In genomic region chr9:13330396-13331004, GRCh38 we compare ENCODE assay signal across 1 cellular context.
TF ChIP-seq lines count a peak whose summit lies in the region.

No MANE protein-coding gene starts in this region.

TF ChIP-seq in GM23338, 12 proteins besides CTCF, POLR2A, EP300 and RAD21 (continued from another document):
- TF ChIP-seq ZNF462 (CRISPR knock-in tag; IDR thresholded peaks at IDR 0.05) = no peak
- no peak for TF ChIP-seq REST (IDR thresholded peaks at IDR 0.05; ENCODE audit: unreplicated experiment)
- TF ChIP-seq JUNB (IDR thresholded peaks at IDR 0.05; ENCODE audit: unreplicated experiment) = no peak
- TF ChIP-seq STAT1 (IDR thresholded peaks at IDR 0.05; ENCODE audit: unreplicated experiment) = no peak
- TF ChIP-seq ZNF114 (CRISPR knock-in tag; IDR thresholded peaks at IDR 0.05) = no peak
- TF ChIP-seq EZH2 (IDR thresholded peaks at IDR 0.05; ENCODE audit: low read depth, unreplicated experiment) = no peak
- no peak for TF ChIP-seq NANOG (IDR thresholded peaks at IDR 0.05; ENCODE audit: borderline replicate concordance)
- TF ChIP-seq CREB1 (CRISPR knock-in tag; IDR thresholded peaks at IDR 0.05; ENCODE audit: low read depth) = no peak
